ENCODE assay signal across 8 cellular contexts in genomic region chr5:149550608-149551226, GRCh38. TPM values are rescaled to one million over a fixed set of nuclear protein-coding genes. Genes with fewer than 3 reads are reported as not detected.
A peak's percentile ranks its signal among the peaks of the same experiment; 100 is the strongest.
DNase-seq lines count a peak whose midpoint lies in the region; ATAC-seq lines count a peak whose summit lies in the region.

No MANE protein-coding gene starts in this region.

- peak overlapping the region; percentile 94 to 99 (median 97) for H3K27ac Mint-ChIP-seq in IgD-negative memory B cell
- peak overlapping the region; percentile 99 for H3K27ac Mint-ChIP-seq in stimulated activated effector memory CD8-positive, alpha-beta T cell treated with anti-CD3 and anti-CD28 coated beads, Interleukin-12 subunit alpha, Interleukin-12 subunit beta, amount 100 ng/mL, for 72 hours

- H3K27me3 ChIP-seq in iPS-20b (ENCODE audit: insufficient read depth, low read length): no peaks in the 10 kb centered on the region

- peak overlapping the region; percentile 98 for H3K27ac ChIP-seq in adipose tissue (ENCODE audit: low read depth, low read length)
- H3K27ac ChIP-seq in iPS-20b (ENCODE audit: low read length): peak overlapping the region; percentile 93

- peaks cover 48% of the 10 kb centered on the region for H3K36me3 ChIP-seq in iPS-20b (ENCODE audit: insufficient read depth, low read depth, low read length)

- WGBS in adipose tissue, 3 donors: 0 to 1% (median 0%) methylated on average over 39 of the region's 39 CpGs

- no peaks in the 10 kb centered on the region for H3K27me3 Mint-ChIP-seq in IgD-negative memory B cell

- H3K4me3 ChIP-seq in iPS-20b (ENCODE audit: low read length): peak overlapping the region; percentile 84

- H3K9me3 Mint-ChIP-seq in IgD-negative memory B cell: no peaks in the 10 kb centered on the region
- no peaks in the 10 kb centered on the region for H3K9me3 Mint-ChIP-seq in stimulated activated effector memory CD8-positive, alpha-beta T cell treated with anti-CD3 and anti-CD28 coated beads, Interleukin-12 subunit alpha, Interleukin-12 subunit beta, amount 100 ng/mL, for 72 hours

- peak overlapping the region; percentile 99 for H3K9ac ChIP-seq in iPS-20b (ENCODE audit: low read depth, low read length)

- peak; percentile 25 for DNase-seq in A172 (ENCODE audit: low spot score)
- DNase-seq in stimulated activated effector memory CD8-positive, alpha-beta T cell treated with anti-CD3 and anti-CD28 coated beads, Interleukin-12 subunit alpha, Interleukin-12 subunit beta, amount 100 ng/mL, for 72 hours (ENCODE audit: low spot score in 2 of 2): no peak

- H3K4me1 ChIP-seq in iPS-20b (ENCODE audit: insufficient read depth, low read length): peaks cover 9% of the 10 kb centered on the region

- peaks cover 23 to 34% (median 25%) of the 10 kb centered on the region in 3 donors for H3K4me1 Mint-ChIP-seq in IgD-negative memory B cell
- peaks cover 26% of the 10 kb centered on the region for H3K4me1 Mint-ChIP-seq in stimulated activated effector memory CD8-positive, alpha-beta T cell treated with anti-CD3 and anti-CD28 coated beads, Interleukin-12 subunit alpha, Interleukin-12 subunit beta, amount 100 ng/mL, for 72 hours

- peak; percentile 8 for ATAC-seq in GM18511 (IDR thresholded peaks at IDR 0.05; ENCODE audit: unreplicated experiment)
- peak; percentile 4 for ATAC-seq in stimulated activated effector memory CD8-positive, alpha-beta T cell treated with anti-CD3 and anti-CD28 coated beads, Interleukin-12 subunit alpha, Interleukin-12 subunit beta, amount 100 ng/mL, for 72 hours
- ATAC-seq in GM19463 (IDR thresholded peaks at IDR 0.05; ENCODE audit: unreplicated experiment): no peak
- ATAC-seq in GM18517 (IDR thresholded peaks at IDR 0.05; ENCODE audit: unreplicated experiment): no peak

- H3K9me3 ChIP-seq in iPS-20b (ENCODE audit: insufficient read depth, low read depth, low read length): no peaks in the 10 kb centered on the region

- H3K36me3 Mint-ChIP-seq in IgD-negative memory B cell: peaks cover 2% of the 10 kb centered on the region
- peaks cover 63% of the 10 kb centered on the region for H3K36me3 Mint-ChIP-seq in stimulated activated effector memory CD8-positive, alpha-beta T cell treated with anti-CD3 and anti-CD28 coated beads, Interleukin-12 subunit alpha, Interleukin-12 subunit beta, amount 100 ng/mL, for 72 hours

- H3K4me3 Mint-ChIP-seq in IgD-negative memory B cell: peak overlapping the region; percentile 92 to 99 (median 98)
- H3K4me3 Mint-ChIP-seq in stimulated activated effector memory CD8-positive, alpha-beta T cell treated with anti-CD3 and anti-CD28 coated beads, Interleukin-12 subunit alpha, Interleukin-12 subunit beta, amount 100 ng/mL, for 72 hours: peak overlapping the region; percentile 90

RNA-seq across cellular contexts. Expression of gene CSNK1A1, which starts 0.5 kb away (rescaled TPM):
- 354 and 416 TPM in 2 replicates for total RNA-seq in A172 (2014; rRNA removed; shearing (Covaris generic))
- 124 TPM for polyA plus RNA-seq in IgD-negative memory B cell
- 100 to 1,000 TPM in 2 of 3 donors, 10 to 100 TPM in 1; 39.7 to 113 (median 106) TPM for polyA plus RNA-seq in adipose tissue

RNA-seq across cellular contexts. Expression of gene ARHGEF37, which starts 30.6 kb away (rescaled TPM):
- 0.69 and 1.6 TPM in 2 replicates for total RNA-seq in A172 (2014; rRNA removed; shearing (Covaris generic))
- 0.36 TPM for polyA plus RNA-seq in IgD-negative memory B cell
- 1 to 10 TPM; 2.9 to 5.2 (median 4.4) TPM for polyA plus RNA-seq in adipose tissue

Comparison
In these comparisons a context has a peak if more than half of its experiments do, and no peak if none do; other contexts are left out.
1. ATAC-seq: peak in GM18511 (single experiment) and stimulated activated effector memory CD8-positive, alpha-beta T cell treated with anti-CD3 and anti-CD28 coated beads, Interleukin-12 subunit alpha, Interleukin-12 subunit beta, amount 100 ng/mL, for 72 hours (single experiment); none in GM19463 (single experiment) and GM18517 (single experiment).